14 cellular contexts compared by ENCODE assay signal in genomic region chr2:44130441-44130840, GRCh38. TPM values are rescaled to one million over a fixed set of nuclear protein-coding genes. Genes with fewer than 3 reads are reported as not detected.
DNase-seq lines count a peak whose midpoint lies in the region; ATAC-seq and TF ChIP-seq lines count a peak whose summit lies in the region.
"Had no signal": no experiment of that assay in that cellular context is flagged by ENCODE, and none has a peak within 500 bp of the region (broad histone marks: within the 10 kb centered on the region; RNA-seq: fewer than 3 reads in every experiment).

No MANE protein-coding gene starts in this region.

- 78% methylated on average over 4 of the region's 4 CpGs for WGBS in mammary epithelial cell (ENCODE audit: low coverage, missing lambda C conversion rate)

- ATAC-seq in esophagus mucosa, result no peak

- dilution Hi-C loops in mammary epithelial cell (cut with HindIII; ENCODE audit: low sequenced_read_pairs), result no loop called here

- H3K4me3 ChIP-seq in mammary epithelial cell (replicated peaks in 1 of 3; ENCODE audit: insufficient read depth in 1 of 3, low read depth in 2 of 3, low read length in 3 of 3) (no peak overlapping the region), PC-9 (no peak overlapping the region), fibroblast of the aortic adventitia (ENCODE audit: low read depth, low read length) (no peak overlapping the region), tibial artery (no peak overlapping the region), breast epithelium (no peak overlapping the region)

- no peak for TF ChIP-seq CTCF in MCF 10A (IDR thresholded peaks at IDR 0.05; ENCODE audit: unreplicated experiment)
- TF ChIP-seq CTCF in mammary epithelial cell (conservative IDR thresholded peaks at IDR 0.05 in 1 of 2, IDR thresholded peaks at IDR 0.05 in 1 of 2; ENCODE audit: extremely low read depth in 1 of 2, insufficient read depth in 1 of 2, low read depth in 1 of 2, low read length in 2 of 2), result no peak
- TF ChIP-seq CTCF in PC-9 (conservative IDR thresholded peaks at IDR 0.05), result no peak
- no peak for TF ChIP-seq CTCF in fibroblast of the aortic adventitia (IDR thresholded peaks at IDR 0.05; ENCODE audit: insufficient read depth, low read length)
- no peak for TF ChIP-seq CTCF in tibial artery (IDR thresholded peaks at IDR 0.05)
- no peak for TF ChIP-seq CTCF in breast epithelium (IDR thresholded peaks at IDR 0.05)

- H3K9ac ChIP-seq in mammary epithelial cell (ENCODE audit: insufficient read depth, low read length), result no peak overlapping the region

- H3K27me3 ChIP-seq in mammary epithelial cell (ENCODE audit: insufficient read depth, low read length) (no peaks in the 10 kb centered on the region), PC-9 (ENCODE audit: insufficient read depth, low read depth) (no peaks in the 10 kb centered on the region), tibial artery (no peaks in the 10 kb centered on the region), breast epithelium (no peaks in the 10 kb centered on the region)

- no TSS peak for BruUV-seq in MCF 10A (replicated peaks; lab: Mats Ljungman, UMichigan)
- no TSS peak for BruUV-seq in mammary epithelial cell (replicated peaks; lab: Mats Ljungman, UMichigan)
- no TSS peak for BruUV-seq in PC-9 (replicated peaks; lab: Mats Ljungman, UMichigan)

- no peaks in the 10 kb centered on the region for H3K9me2 ChIP-seq in PC-9 (ENCODE audit: insufficient read depth)

- H3K4me3 Mint-ChIP-seq in MCF 10A (ENCODE audit: unreplicated experiment), result no peak overlapping the region
- H3K4me3 Mint-ChIP-seq: B cell had no signal

- H3K9me3 ChIP-seq in mammary epithelial cell (replicated peaks; ENCODE audit: insufficient read depth, low read length), result no peaks in the 10 kb centered on the region
- 0 out of 2 replicates have a peak, but pooled peaks cover 9% of the 10 kb centered on the region for H3K9me3 ChIP-seq in PC-9 (ENCODE audit: insufficient read depth, low read depth)
- no peaks in the 10 kb centered on the region for H3K9me3 ChIP-seq in tibial artery
- H3K9me3 ChIP-seq in breast epithelium, result no peaks in the 10 kb centered on the region

- H3K27ac Mint-ChIP-seq in MCF 10A (ENCODE audit: low read depth, unreplicated experiment), result no peak overlapping the region
- H3K27ac Mint-ChIP-seq: B cell had no signal

- no peak overlapping the region for H3K4me2 ChIP-seq in mammary epithelial cell (ENCODE audit: insufficient read depth, low read depth, low read length)
- H3K4me2 ChIP-seq in PC-9, result peak overlapping the region; percentile 20

- no peak overlapping the region for H3K27ac ChIP-seq in mammary epithelial cell (ENCODE audit: insufficient read depth, low read depth, low read length)
- peak overlapping the region; percentile 25 for H3K27ac ChIP-seq in PC-9
- peak overlapping the region; percentile 46 to 65 for H3K27ac ChIP-seq in tibial artery
- no peak overlapping the region for H3K27ac ChIP-seq in breast epithelium

- H3K9me3 Mint-ChIP-seq in MCF 10A (ENCODE audit: unreplicated experiment), result no peaks in the 10 kb centered on the region

- H3K36me3 ChIP-seq in mammary epithelial cell (ENCODE audit: insufficient read depth, low read length), result no peaks in the 10 kb centered on the region
- no peaks in the 10 kb centered on the region for H3K36me3 ChIP-seq in PC-9 (ENCODE audit: low read depth)
- no peaks in the 10 kb centered on the region for H3K36me3 ChIP-seq in tibial artery
- no peaks in the 10 kb centered on the region for H3K36me3 ChIP-seq in breast epithelium

- H3F3A ChIP-seq in PC-9 (ENCODE audit: insufficient read depth, low read depth), result peaks cover 7% of the 10 kb centered on the region

- TF ChIP-seq POLR2A in breast epithelium (IDR thresholded peaks at IDR 0.05), result no peak

- no peaks in the 10 kb centered on the region for H3K36me3 Mint-ChIP-seq in MCF 10A (ENCODE audit: insufficient read depth, unreplicated experiment)

- intact Hi-C loops in MCF 10A (cut with micrococcal nuclease) (no loop called here), mammary epithelial cell (cut with micrococcal nuclease) (no loop called here), PC-9 (cut with micrococcal nuclease; ENCODE audit: unreplicated experiment) (no loop called here), tibial artery (cut with DNase I; ENCODE audit: low total_unique reads) (no loop called here), breast epithelium (cut with DNase I; ENCODE audit: low total_unique reads) (no loop called here)

- peaks cover 5% of the 10 kb centered on the region for H3K4me1 Mint-ChIP-seq in MCF 10A (ENCODE audit: insufficient read depth, unreplicated experiment)
- H3K4me1 Mint-ChIP-seq: B cell had no signal

- POLR2A ChIA-PET in MCF 10A (lab: Yijun Ruan, JAX), result interaction anchor here (0.6 to 1.6 kb wide), 5 partner anchors 13 to 38 kb away, joined by 3 to 4 read pairs (median 3); partner anchors contain the start of gene PPM1B
- POLR2A ChIA-PET in PC-9 (lab: Charles Lee; ENCODE audit: unreplicated experiment), result interaction anchor here (0.5 to 0.7 kb wide), 3 partner anchors 24 to 83 kb away, joined by 3 to 8 read pairs (median 4); no protein-coding TSS in a partner anchor

- peak; percentile 14 for DNase-seq in MCF 10A (ENCODE audit: unreplicated experiment)
- DNase-seq in mammary epithelial cell, result no peak
- peak in 1 of 2 experiments; percentile 68 for DNase-seq in PC-9
- peak; percentile 68 for DNase-seq in fibroblast of the aortic adventitia (ENCODE audit: low read depth)
- no peak for DNase-seq in tibial artery
- no peak for DNase-seq in NK-92 (lab: John Stamatoyannopoulos, UW; ENCODE audit: unreplicated experiment)
- no peak for DNase-seq in breast epithelium (ENCODE audit: low spot score in 2 of 2)
- DNase-seq: activated CD4-positive, CD25-positive, alpha-beta regulatory T cell; activated effector memory CD4-positive, alpha-beta T cell treated with Interleukin-2 at 50 U/mL for 16 hours; dermis blood vessel endothelial cell; NCI-H1092 treated with DMSO at 0.1 percent for 48 hours; small intestine had no signal

- in situ Hi-C loops in mammary epithelial cell (cut with MboI; ENCODE audit: low sequenced_read_pairs in 2 of 2), result no loop called here

- H3K4me1 ChIP-seq in mammary epithelial cell (ENCODE audit: insufficient read depth, low read length) (peaks cover 5% of the 10 kb centered on the region), PC-9 (replicated peaks; ENCODE audit: insufficient read depth) (peaks cover 37% of the 10 kb centered on the region), tibial artery (peaks cover 0 to 33% (median 22%) of the 10 kb centered on the region in 4 donors), breast epithelium (no peaks in the 10 kb centered on the region)

- CTCF ChIA-PET in MCF 10A (lab: Yijun Ruan, JAX) (no interaction called here), mammary epithelial cell (lab: Charles Lee; ENCODE audit: low non-redundant PET) (interaction anchor here (0.6 kb wide), 1 partner anchor 116 kb away, joined by 3 read pairs; no protein-coding TSS in a partner anchor), PC-9 (lab: Charles Lee) (no interaction called here)

- H2AFZ ChIP-seq in mammary epithelial cell (ENCODE audit: low read depth, low read length), result no peak overlapping the region
- H2AFZ ChIP-seq in PC-9, result no peak overlapping the region

- no peaks in the 10 kb centered on the region for H3K79me2 ChIP-seq in mammary epithelial cell (ENCODE audit: insufficient read depth, low read length)
- H3K79me2 ChIP-seq in PC-9 (ENCODE audit: low read depth), result no peaks in the 10 kb centered on the region

- no peaks in the 10 kb centered on the region for H4K20me1 ChIP-seq in mammary epithelial cell (ENCODE audit: insufficient read depth, low read length)
- H4K20me1 ChIP-seq in PC-9 (ENCODE audit: insufficient read depth), result no peaks in the 10 kb centered on the region

- no peaks in the 10 kb centered on the region for H3K27me3 Mint-ChIP-seq in MCF 10A (ENCODE audit: insufficient read depth, unreplicated experiment)

RNA-seq across cellular contexts. Expression of gene PPM1B, which starts 38.2 kb away (rescaled TPM):
- total RNA-seq in MCF 10A (2022), result 47.5 and 49.1 TPM in 2 replicates
- total RNA-seq in mammary epithelial cell, result 10 to 100 TPM; 19.0 to 34.0 TPM
- 9.7 TPM for polyA plus RNA-seq in mammary epithelial cell
- polyA minus RNA-seq in mammary epithelial cell, result 31.6 TPM
- 42.3 and 45.0 TPM in 2 replicates for total RNA-seq in PC-9 (2021)
- 30.0 and 57.9 TPM in 2 replicates for total RNA-seq in fibroblast of the aortic adventitia (ENCODE audit: low replicate concordance)
- total RNA-seq in esophagus mucosa, result 20.0 TPM
- 10 to 100 TPM; 37.7 to 95.9 (median 59.7) TPM for total RNA-seq in breast epithelium

Comparison
In these comparisons a context has a peak if more than half of its experiments do, and no peak if none do; other contexts are left out.
1. DNase-seq: peak in MCF 10A (single experiment) and fibroblast of the aortic adventitia (single experiment); none in mammary epithelial cell (single experiment), tibial artery (0 of 2), NK-92 (single experiment) and breast epithelium (0 of 2).
2. H3K27ac ChIP-seq: peak in PC-9 (single experiment) and tibial artery (2 of 2); none in mammary epithelial cell (single experiment) and breast epithelium (0 of 2).